8 cellular contexts compared by ENCODE assay signal in the genomic region with DNA sequence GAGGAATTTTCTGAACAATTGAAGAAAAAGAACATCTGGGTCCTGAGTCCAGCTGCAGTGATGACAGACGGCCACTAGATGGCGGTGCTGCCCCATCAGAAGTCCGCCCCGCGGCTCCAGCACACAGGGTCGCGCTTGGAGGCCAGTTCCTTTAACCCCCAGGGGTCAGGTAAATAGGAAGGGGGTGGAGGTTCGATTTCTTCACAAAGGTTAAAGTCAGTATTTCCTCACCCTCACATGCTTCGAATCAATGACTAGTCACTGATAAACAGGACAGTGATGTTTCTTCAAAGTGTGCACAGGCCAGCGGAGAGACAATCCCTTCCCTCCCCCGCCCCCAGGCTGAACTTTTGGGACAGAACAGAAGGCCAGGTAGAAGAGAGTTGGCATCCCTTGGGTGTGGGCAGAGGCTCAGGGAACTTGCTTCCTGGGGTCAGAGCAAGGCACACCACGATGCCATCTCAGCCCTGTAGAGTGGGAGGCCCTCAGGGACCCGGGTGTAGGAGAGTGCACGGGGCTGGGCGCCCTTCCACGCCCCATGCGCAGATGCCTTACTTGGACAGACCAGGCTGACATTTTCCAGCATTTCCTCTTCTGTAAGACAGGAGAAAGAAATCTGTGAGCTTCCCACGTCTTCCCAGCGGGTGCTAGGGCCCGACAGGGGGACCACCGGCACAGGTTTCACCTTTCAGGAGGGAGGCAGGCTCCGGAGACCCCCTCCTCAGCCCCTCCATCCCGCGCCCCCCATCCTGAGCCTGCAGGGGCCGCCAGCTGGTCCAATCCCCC. TPM values are rescaled to one million over a fixed set of nuclear protein-coding genes. Genes with fewer than 3 reads are reported as not detected.
A peak's percentile ranks its signal among the peaks of the same experiment; 100 is the strongest.
DNase-seq lines count a peak whose midpoint lies in the region; ATAC-seq and TF ChIP-seq lines count a peak whose summit lies in the region.

No MANE protein-coding gene starts in this region.

- H3K36me3 ChIP-seq in lung (ENCODE audit: control insufficient read depth in 2 of 2, insufficient read depth in 2 of 2, low read length in 2 of 2): no peaks in the 10 kb centered on the region

- no peak overlapping the region for H3K4me3 ChIP-seq in lung

- H3K27ac ChIP-seq in lung (ENCODE audit: low read depth in 1 of 2, low read length in 1 of 2): no peak overlapping the region

- ATAC-seq in HG02623 (IDR thresholded peaks at IDR 0.05; ENCODE audit: unreplicated experiment) (peak; percentile 74), lung (ENCODE audit: insufficient read depth, low FRiP score) (no peak)

- TF ChIP-seq CTCF in lung (IDR thresholded peaks at IDR 0.05; ENCODE audit: control extremely low read depth, extremely low read depth): peak; percentile 93

- peaks cover 0 to 2% of the 10 kb centered on the region in 2 donors for H3K4me1 ChIP-seq in lung (ENCODE audit: control insufficient read depth in 2 of 2, insufficient read depth in 2 of 2, low read length in 2 of 2)

- no peaks in the 10 kb centered on the region for H3K9me3 ChIP-seq in lung (ENCODE audit: control insufficient read depth in 2 of 2, insufficient read depth in 1 of 2, low read length in 1 of 2)

- H3K27me3 ChIP-seq in lung (ENCODE audit: control insufficient read depth, insufficient read depth): no peaks in the 10 kb centered on the region

- WGBS in lung, 2 donors: 16 to 25% methylated on average over 25 of the region's 25 CpGs

- peak; percentile 73 for DNase-seq in NCI-H82 (lab: John Stamatoyannopoulos, UW)
- DNase-seq in NCI-H82 treated with DMSO at 0.1 percent for 48 hours (lab: John Stamatoyannopoulos, UW; ENCODE audit: unreplicated experiment): no peak
- DNase-seq in NCI-H2029 treated with DMSO at 0.1 percent for 48 hours (lab: John Stamatoyannopoulos, UW): peak; percentile 3
- peak; percentile 27 to 36 for DNase-seq in activated CD4-positive, alpha-beta T cell treated with anti-CD3 and anti-CD28 coated beads, Interleukin-2, amount 50 U/mL, for 4 hours
- DNase-seq in effector CD8-positive, alpha-beta T cell (lab: John Stamatoyannopoulos, UW): peak; percentile 27
- peak; percentile 58 for DNase-seq in lung (ENCODE audit: low spot score)
- DNase-seq in stimulated activated CD8-positive, alpha-beta memory T cell treated with anti-CD3 and anti-CD28 coated beads, Interleukin-12 subunit alpha, Interleukin-12 subunit beta, amount 100 ng/mL, for 4 hours (ENCODE audit: low read depth): peak; percentile 21

RNA-seq across cellular contexts. Expression of a gene that starts 0.7 kb away (rescaled TPM):
- 1 to 10 TPM in 1 of 2 donors, under 1 TPM in 1; 0.28 to 1.7 TPM for total RNA-seq in lung
- under 1 TPM; 0.04 to 0.07 TPM for polyA plus RNA-seq in lung
